ENCODE assay signal across 9 cellular contexts in the genomic region with DNA sequence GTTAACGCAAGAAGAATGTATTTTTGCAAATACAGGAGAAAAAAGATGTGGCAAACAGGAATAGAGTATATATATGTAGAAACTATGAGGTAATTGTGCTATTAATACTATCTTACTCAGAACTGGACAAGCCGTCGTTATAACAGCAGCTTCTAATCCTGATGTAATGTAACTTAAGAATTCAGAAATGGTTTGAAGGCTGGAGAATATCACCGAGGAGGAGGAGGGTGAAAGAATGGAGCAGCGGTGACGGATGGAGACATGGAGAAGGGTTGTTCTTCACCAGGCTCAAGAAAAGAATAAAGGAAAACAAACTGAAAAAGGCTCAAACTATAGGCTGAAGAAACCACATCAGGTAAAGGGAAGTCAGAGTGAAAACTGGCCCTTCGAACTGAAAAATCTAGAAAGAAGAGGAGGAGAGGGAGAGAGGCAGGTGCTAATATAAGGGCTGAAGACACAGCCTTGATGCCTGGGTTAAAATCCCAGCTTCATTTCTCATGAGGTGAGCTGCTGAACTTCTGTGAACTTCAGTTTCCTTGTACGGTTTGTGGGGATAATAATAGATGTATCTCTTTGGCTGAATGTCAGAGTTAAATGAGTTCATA. TPM values are rescaled to one million over a fixed set of nuclear protein-coding genes. Genes with fewer than 3 reads are reported as not detected.
A peak's percentile ranks its signal among the peaks of the same experiment; 100 is the strongest.
DNase-seq lines count a peak whose midpoint lies in the region; ATAC-seq and TF ChIP-seq lines count a peak whose summit lies in the region.
"Had no signal": no experiment of that assay in that cellular context is flagged by ENCODE, and none has a peak within 500 bp of the region (broad histone marks: within the 10 kb centered on the region; RNA-seq: fewer than 3 reads in every experiment).

No MANE protein-coding gene starts in this region.

- peak; percentile 49 for ATAC-seq in HG03139 (IDR thresholded peaks at IDR 0.05; ENCODE audit: unreplicated experiment)

- in situ Hi-C loops in transverse colon (cut with MboI; ENCODE audit: low pct_ligation_motif_present in 1 of 4, low pct_unique_long_range_greater_than_20kb in 1 of 4, low sequenced_read_pairs in 3 of 4), result loop anchor here in 1 of 4 donors (5.0 kb wide), 1 partner anchor 111 kb away; no protein-coding TSS in a partner anchor

- no peaks in the 10 kb centered on the region for H3K9me3 ChIP-seq in transverse colon

- H3K4me1 ChIP-seq in transverse colon, result peaks cover 28 to 82% (median 48%) of the 10 kb centered on the region in 4 donors

- no peaks in the 10 kb centered on the region for H3K27me3 ChIP-seq in transverse colon

- H3K4me3 ChIP-seq in transverse colon, result no peak overlapping the region

- no peak for TF ChIP-seq CTCF in transverse colon (IDR thresholded peaks at IDR 0.05)

- intact Hi-C loops in transverse colon (cut with DNase I; ENCODE audit: low total_unique reads), result loop anchor here (10.0 kb wide), 1 partner anchor 63 kb away; no protein-coding TSS in a partner anchor

- no peak for TF ChIP-seq POLR2A in transverse colon (IDR thresholded peaks at IDR 0.05)

- DNase-seq in NCI-H2171 treated with DMSO at 0.1 percent for 48 hours (lab: John Stamatoyannopoulos, UW), result peak; percentile 73
- no peak for DNase-seq in NCI-H2171 (lab: John Stamatoyannopoulos, UW)
- DNase-seq in dedifferentiated amniotic fluid mesenchymal stem cell (ENCODE audit: extremely low spot score), result peak; percentile 74
- no peak for DNase-seq in transverse colon
- no peak for DNase-seq in islet precursor cell
- no peak for DNase-seq in stimulated activated CD4-positive, alpha-beta T cell treated with anti-CD3 and anti-CD28 coated beads, Interleukin-1b, Interleukin-23, amount 100 ng/mL, for 48 hours
- DNase-seq in kidney glomerular epithelial cell (lab: John Stamatoyannopoulos, UW), result no peak
- DNase-seq: activated B cell treated with CpG ODN at 0.5 μM for 24 hours had no signal

- 24 to 32% methylated on average over 8 of the region's 8 CpGs for WGBS in transverse colon (ENCODE audit: low coverage in 1 of 2), 2 donors

- H3K27ac ChIP-seq in transverse colon, result peak overlapping the region; percentile 22 to 69 (median 54)

- no peaks in the 10 kb centered on the region for H3K36me3 ChIP-seq in transverse colon

- no peak for TF ChIP-seq EP300 in transverse colon (IDR thresholded peaks at IDR 0.05; ENCODE audit: low read depth)

RNA-seq across cellular contexts. Expression of gene GOLIM4, which starts 44.0 kb away (rescaled TPM):
- total RNA-seq in transverse colon, result 100 to 1,000 TPM in 2 of 4 donors, 10 to 100 TPM in 2; 87.2 to 120 (median 101) TPM

Comparison
In these comparisons a context has a peak if more than half of its experiments do, and no peak if none do; other contexts are left out.
1. DNase-seq: peak in NCI-H2171 treated with DMSO at 0.1 percent for 48 hours (single experiment) and dedifferentiated amniotic fluid mesenchymal stem cell (single experiment); none in NCI-H2171 (single experiment), transverse colon (single experiment), islet precursor cell (single experiment), stimulated activated CD4-positive, alpha-beta T cell treated with anti-CD3 and anti-CD28 coated beads, Interleukin-1b, Interleukin-23, amount 100 ng/mL, for 48 hours (single experiment) and kidney glomerular epithelial cell (single experiment).